31 cellular contexts compared by ENCODE assay signal in genomic region chr4:44801384-44801783, GRCh38.
DNase-seq lines count a peak whose midpoint lies in the region; ATAC-seq, FAIRE-seq and TF ChIP-seq lines count a peak whose summit lies in the region.
"Had no signal": no experiment of that assay in that cellular context is flagged by ENCODE, and none has a peak within 500 bp of the region (broad histone marks: within the 10 kb centered on the region; RNA-seq: fewer than 3 reads in every experiment).

No MANE protein-coding gene starts in this region.

- H3K4me2 ChIP-seq in HepG2 (ENCODE audit: low read depth, low read length) (no peak overlapping the region), IMR-90 (ENCODE audit: low read depth, low read length) (no peak overlapping the region)
- H3K4me2 ChIP-seq: A549; BLaER1; BLaER1 treated with 17β-estradiol and CSF1 and Interleukin-3, amounts not matched to agents 10 nM and 100 nM had no signal

- H3K27me3 ChIP-seq in HepG2 (ENCODE audit: control insufficient read depth in 1 of 2, insufficient read depth in 2 of 2, low read length in 2 of 2) = no peaks in the 10 kb centered on the region
- H3K27me3 ChIP-seq in right lobe of liver = no peaks in the 10 kb centered on the region
- no peaks in the 10 kb centered on the region for H3K27me3 ChIP-seq in IMR-90 (ENCODE audit: control insufficient read depth, insufficient read depth, low read length)
- H3K27me3 ChIP-seq: BE2C; BLaER1; BLaER1 treated with 17β-estradiol and CSF1 and Interleukin-3, amounts not matched to agents 10 nM and 100 nM had no signal

- no peak overlapping the region for H3K14ac ChIP-seq in IMR-90 (replicated peaks; ENCODE audit: low read depth, low read length)

- TF ChIP-seq CTCF in HepG2 (CRISPR knock-in tag; IDR thresholded peaks at IDR 0.05) (no peak), right lobe of liver (IDR thresholded peaks at IDR 0.05) (no peak), IMR-90 (conservative IDR thresholded peaks at IDR 0.05; ENCODE audit: low read depth, low read length) (no peak)

- H4K8ac ChIP-seq in IMR-90 (ENCODE audit: low read depth in 2 of 2, low read length in 2 of 2) = no peak overlapping the region

- no peaks in the 10 kb centered on the region for H3K9me1 ChIP-seq in IMR-90 (ENCODE audit: insufficient read depth, low read length)

- H4K20me1 ChIP-seq in HepG2 (ENCODE audit: insufficient read depth, low read length) (no peaks in the 10 kb centered on the region), IMR-90 (ENCODE audit: insufficient read depth, low read length) (no peaks in the 10 kb centered on the region)
- H4K20me1 ChIP-seq: BLaER1; BLaER1 treated with 17β-estradiol and CSF1 and Interleukin-3, amounts not matched to agents 10 nM and 100 nM had no signal

- TF ChIP-seq EP300 in HepG2 (IDR thresholded peaks at IDR 0.05; ENCODE audit: low read depth in 2 of 2, low read length in 2 of 2) (no peak), HepG2 (CRISPR knock-in tag; IDR thresholded peaks at IDR 0.05; ENCODE audit: borderline replicate concordance) (no peak)

- POLR2A ChIA-PET in HepG2 (lab: Yijun Ruan, JAX) (no interaction called here), IMR-90 (lab: Charles Lee; ENCODE audit: unreplicated experiment) (no interaction called here)

- no peak for DNase-seq in HepG2 (ENCODE audit: low spot score)
- DNase-seq in right lobe of liver = no peak
- DNase-seq in IMR-90 = no peak
- DNase-seq in OCI-M1 (lab: John Stamatoyannopoulos, UW) = peak; percentile 11
- DNase-seq in COR-L47 (lab: John Stamatoyannopoulos, UW) = no peak
- DNase-seq in SIG-M5 treated with dmso at 0.1 percent for 504 hours (lab: John Stamatoyannopoulos, UW; ENCODE audit: unreplicated experiment) = no peak
- DNase-seq: 8988T; ACHN; AML-193; BE2C; C1 segment of cervical spinal cord; Caco-2; Calu3; CD4-positive, alpha-beta memory T cell; CD4-positive, alpha-beta T cell; CD4-positive, CD25-positive, alpha-beta regulatory T cell; CD8-positive, alpha-beta memory T cell; CD8-positive, alpha-beta T cell; DMS 273 treated with DMSO at 0.1 percent for 48 hours; DMS153; DMS53; DMS79; DMS79 treated with DMSO at 0.1 percent for 48 hours; DND-41; EL had no signal

- no peak overlapping the region for H3K4ac ChIP-seq in IMR-90 (ENCODE audit: low read depth, low read length)

- H3K79me2 ChIP-seq in HepG2 (ENCODE audit: insufficient read depth, low read length) = no peaks in the 10 kb centered on the region

- H3K9me3 ChIP-seq in HepG2 (ENCODE audit: low read length) (peaks cover 85% of the 10 kb centered on the region), right lobe of liver (no peaks in the 10 kb centered on the region), IMR-90 (ENCODE audit: control insufficient read depth, insufficient read depth, low read length) (peaks cover 7% of the 10 kb centered on the region)
- H3K9me3 ChIP-seq: A549, BE2C, Caco-2 had no signal

- dilution Hi-C loops in IMR-90 (cut with HindIII; ENCODE audit: low sequenced_read_pairs, unreplicated experiment) = no loop called here

- H3K27ac ChIP-seq in HepG2 (ENCODE audit: extremely low read length, insufficient read depth, low read length) (no peak overlapping the region), right lobe of liver (no peak overlapping the region), IMR-90 (ENCODE audit: insufficient read depth, low read length) (no peak overlapping the region)
- H3K27ac ChIP-seq: 22Rv1; A549; BLaER1; BLaER1 treated with 17β-estradiol and CSF1 and Interleukin-3, amounts not matched to agents 10 nM and 100 nM; C4-2B had no signal

- H3K4me1 ChIP-seq in HepG2 (ENCODE audit: insufficient read depth, low read length) = no peaks in the 10 kb centered on the region
- no peaks in the 10 kb centered on the region for H3K4me1 ChIP-seq in right lobe of liver
- H3K4me1 ChIP-seq in IMR-90 (ENCODE audit: control insufficient read depth, insufficient read depth, low read length) = no peaks in the 10 kb centered on the region
- H3K4me1 ChIP-seq: A549; BE2C; BLaER1; BLaER1 treated with 17β-estradiol and CSF1 and Interleukin-3, amounts not matched to agents 10 nM and 100 nM; Caco-2 had no signal

- H3K56ac ChIP-seq in IMR-90 (ENCODE audit: extremely low read depth, insufficient read depth, low read length) = no peak overlapping the region

- no peak overlapping the region for H2AK9ac ChIP-seq in IMR-90 (replicated peaks; ENCODE audit: low read depth, low read length, poor library complexity)

- in situ Hi-C loops in HepG2 (cut with HindIII; ENCODE audit: extremely low pct_ligation_motif_present, low pct_unique_long_range_greater_than_20kb) = no loop called here
- in situ Hi-C loops in IMR-90 (cut with MboI; ENCODE audit: low sequenced_read_pairs) = no loop called here

- no peak overlapping the region for H3K23ac ChIP-seq in IMR-90 (ENCODE audit: low read depth, low read length)

- no peak overlapping the region for H2BK15ac ChIP-seq in IMR-90 (ENCODE audit: low read depth, low read length)

- H3K18ac ChIP-seq in IMR-90 (ENCODE audit: low read depth, low read length) = no peak overlapping the region

- no peak overlapping the region for H2AK5ac ChIP-seq in IMR-90 (ENCODE audit: low read depth, low read length)

- WGBS in HepG2 (ENCODE audit: low lambda C conversion rate) = 0% methylated on average over 1 of the region's 1 CpG
- WGBS in right lobe of liver (ENCODE audit: insufficient coverage, low coverage, low lambda C conversion rate, missing lambda C conversion rate) = 67% methylated on average over 1 of the region's 1 CpG
- no CpG with 5 or more reads among the region's 1 CpG for WGBS in IMR-90 (ENCODE audit: extremely low coverage in 2 of 2, insufficient read length in 1 of 2), 2 experiments

- no peak overlapping the region for H4K5ac ChIP-seq in IMR-90 (ENCODE audit: low read depth, low read length)

- no peak overlapping the region for H4K91ac ChIP-seq in IMR-90 (ENCODE audit: insufficient read depth, low read depth, low read length)

- no peaks in the 10 kb centered on the region for H3K79me1 ChIP-seq in IMR-90 (ENCODE audit: low read depth in 1 of 2, low read length in 2 of 2)

- CTCF ChIA-PET in HepG2 (lab: Yijun Ruan, JAX; ENCODE audit: low intra/inter-chr PET ratio, low total read pairs) = no interaction called here
- CTCF ChIA-PET in IMR-90 (lab: Yijun Ruan, JAX) = no interaction called here

- no peak overlapping the region for H2BK20ac ChIP-seq in IMR-90 (ENCODE audit: low read depth, low read length)

- intact Hi-C loops in HepG2 (cut with micrococcal nuclease; ENCODE audit: unreplicated experiment) (no loop called here), right lobe of liver (cut with DNase I) (no loop called here), IMR-90 (cut with micrococcal nuclease) (no loop called here)

- no peak for ATAC-seq in HepG2
- ATAC-seq in right lobe of liver = no peak
- no peak for ATAC-seq in IMR-90 (ENCODE audit: low read depth)
- ATAC-seq: A549; CD8-positive, alpha-beta T cell had no signal

- no peak overlapping the region for H2BK5ac ChIP-seq in IMR-90 (ENCODE audit: low read depth, low read length, poor library complexity, severe bottlenecking)

- TF ChIP-seq RAD21 in HepG2 (CRISPR knock-in tag; IDR thresholded peaks at IDR 0.05) (no peak), IMR-90 (IDR thresholded peaks at IDR 0.05; ENCODE audit: low read length) (no peak)

- no peaks in the 10 kb centered on the region for H3K36me3 ChIP-seq in HepG2 (replicated peaks in 1 of 2; ENCODE audit: control insufficient read depth in 1 of 2, insufficient read depth in 2 of 2, low read length in 2 of 2)
- no peaks in the 10 kb centered on the region for H3K36me3 ChIP-seq in right lobe of liver
- H3K36me3 ChIP-seq in IMR-90 (ENCODE audit: control insufficient read depth, insufficient read depth, low read length) = no peaks in the 10 kb centered on the region
- H3K36me3 ChIP-seq: BE2C; BLaER1 treated with 17β-estradiol and CSF1 and Interleukin-3, amounts not matched to agents 10 nM and 100 nM had no signal

- no peak overlapping the region for H2BK120ac ChIP-seq in IMR-90 (ENCODE audit: low read depth, low read length)

- no TSS peak for BruUV-seq in HepG2 (replicated peaks; lab: Mats Ljungman, UMichigan)
- BruUV-seq in IMR-90 (replicated peaks; lab: Mats Ljungman, UMichigan) = no TSS peak

- H3K9ac ChIP-seq in HepG2 (ENCODE audit: insufficient read depth, low read depth, low read length) = no peak overlapping the region
- no peak overlapping the region for H3K9ac ChIP-seq in IMR-90 (ENCODE audit: low read depth, low read length)
- H3K9ac ChIP-seq: BLaER1; BLaER1 treated with 17β-estradiol and CSF1 and Interleukin-3, amounts not matched to agents 10 nM and 100 nM had no signal

- H3K4me3 ChIP-seq in HepG2 (replicated peaks in 1 of 3; ENCODE audit: insufficient read depth in 1 of 3, low read depth in 2 of 3, low read length in 3 of 3) = no peak overlapping the region
- no peak overlapping the region for H3K4me3 ChIP-seq in right lobe of liver
- H3K4me3 ChIP-seq in IMR-90 (ENCODE audit: insufficient read depth, low read depth, low read length) = no peak overlapping the region
- H3K4me3 ChIP-seq: A549; BLaER1; BLaER1 treated with 17β-estradiol and CSF1 and Interleukin-3, amounts not matched to agents 10 nM and 100 nM had no signal

- FAIRE-seq in HepG2 (lab: Jason Lieb, UNC) = no peak
- FAIRE-seq: A204.1, A549 had no signal

- TF ChIP-seq POLR2A in HepG2 (IDR thresholded peaks at IDR 0.05; ENCODE audit: insufficient read depth in 1 of 2, low read depth in 2 of 2, low read length in 2 of 2) (no peak), right lobe of liver (IDR thresholded peaks at IDR 0.05) (no peak), IMR-90 (IDR thresholded peaks at IDR 0.05; ENCODE audit: low read depth, low read length) (no peak)

- no peak overlapping the region for H2AFZ ChIP-seq in HepG2 (ENCODE audit: low read length)
- H2AFZ ChIP-seq in IMR-90 (replicated peaks; ENCODE audit: low read length, poor library complexity) = no peak overlapping the region

TF ChIP-seq in HepG2, 621 proteins besides CTCF, POLR2A, EP300 and RAD21:
- no peak for TF ChIP-seq RFX5 (IDR thresholded peaks at IDR 0.05; ENCODE audit: low read depth, low read length)
- TF ChIP-seq ATF7 (IDR thresholded peaks at IDR 0.05) = peak; percentile 20; the same call in 1 of the 2 replicates
- no peak for TF ChIP-seq ATF7 (CRISPR knock-in tag; IDR thresholded peaks at IDR 0.05)

TF ChIP-seq in IMR-90, 13 proteins besides CTCF, POLR2A, EP300 and RAD21 (continues in another document):
- TF ChIP-seq CEBPB (IDR thresholded peaks at IDR 0.05; ENCODE audit: low read depth, low read length) (peak; percentile 54), SMC3 (IDR thresholded peaks at IDR 0.05; ENCODE audit: low read depth, low read length) (no peak), MXI1 (IDR thresholded peaks at IDR 0.05; ENCODE audit: borderline replicate concordance, low read depth, low read length) (no peak)
- TF ChIP-seq, protein P1, sequence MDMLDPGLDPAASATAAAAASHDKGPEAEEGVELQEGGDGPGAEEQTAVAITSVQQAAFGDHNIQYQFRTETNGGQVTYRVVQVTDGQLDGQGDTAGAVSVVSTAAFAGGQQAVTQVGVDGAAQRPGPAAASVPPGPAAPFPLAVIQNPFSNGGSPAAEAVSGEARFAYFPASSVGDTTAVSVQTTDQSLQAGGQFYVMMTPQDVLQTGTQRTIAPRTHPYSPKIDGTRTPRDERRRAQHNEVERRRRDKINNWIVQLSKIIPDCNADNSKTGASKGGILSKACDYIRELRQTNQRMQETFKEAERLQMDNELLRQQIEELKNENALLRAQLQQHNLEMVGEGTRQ (IDR thresholded peaks at IDR 0.05; ENCODE audit: low read depth, low read length) = no peak
